In the genomic region with DNA sequence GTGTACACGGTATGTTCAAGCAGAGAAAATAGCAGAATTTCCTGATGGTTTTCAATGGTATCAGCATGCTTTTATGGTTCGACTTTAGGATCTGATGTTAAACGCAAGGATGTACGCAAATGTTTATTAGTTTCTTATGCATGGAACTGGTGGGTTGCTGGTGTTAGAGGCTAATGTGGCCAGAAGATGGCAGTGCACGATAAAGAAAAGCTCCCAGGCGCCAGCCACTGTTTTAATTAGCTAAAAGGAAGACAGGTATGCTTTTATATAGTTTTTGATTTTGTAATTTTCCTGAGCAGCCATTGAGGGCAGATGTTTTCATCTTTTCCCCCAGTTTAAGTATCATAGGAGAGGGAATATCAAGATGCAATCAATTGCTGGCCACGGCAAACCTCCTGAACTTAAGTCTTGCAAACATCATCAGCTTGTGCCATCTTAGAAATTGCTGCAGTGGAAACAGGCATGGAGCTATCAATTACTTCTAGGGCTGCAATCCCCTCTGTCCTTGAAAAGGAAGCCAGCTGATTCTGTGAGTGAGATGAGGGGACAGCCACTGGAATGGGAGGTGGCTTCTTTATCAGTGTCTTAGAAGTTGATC, we compare ENCODE assay signal across 8 cellular contexts.
DNase-seq lines count a peak whose midpoint lies in the region; ATAC-seq and TF ChIP-seq lines count a peak whose summit lies in the region.

No MANE protein-coding gene starts in this region.

- H3K9me2 ChIP-seq in GM23338 (ENCODE audit: insufficient read depth) = no peaks in the 10 kb centered on the region

- H3K4me2 ChIP-seq in GM23338 = no peak overlapping the region

- H3K27ac Mint-ChIP-seq in Calu3 (ENCODE audit: unreplicated experiment) (no peak overlapping the region), GM23338 (no peak overlapping the region)

- no peak overlapping the region for H3K27ac ChIP-seq in GM23338 (ENCODE audit: low read depth)
- H3K27ac ChIP-seq in Peyer's patch = no peak overlapping the region
- no peak overlapping the region for H3K27ac ChIP-seq in vagina

- no peak overlapping the region for H3K4me3 Mint-ChIP-seq in Calu3 (ENCODE audit: low read depth, unreplicated experiment)
- H3K4me3 Mint-ChIP-seq in GM23338 = no peak overlapping the region

- peak; percentile 54 for TF ChIP-seq CTCF in Calu3 (IDR thresholded peaks at IDR 0.05; ENCODE audit: unreplicated experiment)
- peak; percentile 64 to 67 for TF ChIP-seq CTCF in GM23338 (conservative IDR thresholded peaks at IDR 0.05; ENCODE audit: low read depth in 2 of 2)
- peak in 4 of 6 experiments; percentile 21 to 46 (median 42) for TF ChIP-seq CTCF in Peyer's patch (IDR thresholded peaks at IDR 0.05)
- TF ChIP-seq CTCF in vagina (IDR thresholded peaks at IDR 0.05) = peak in 1 of 3 experiments; percentile 16

- H3K79me2 ChIP-seq in GM23338 (replicated peaks; ENCODE audit: insufficient read depth) = no peaks in the 10 kb centered on the region

- CTCF ChIA-PET in Calu3 (lab: Charles Lee) = interaction anchor here (0.5 kb wide), 1 partner anchor 276 kb away, joined by 4 read pairs; no protein-coding TSS in a partner anchor

- TF ChIP-seq POLR2A in Peyer's patch (IDR thresholded peaks at IDR 0.05) (no peak), vagina (IDR thresholded peaks at IDR 0.05) (no peak)

- H3K9me3 ChIP-seq in Peyer's patch (no peaks in the 10 kb centered on the region), vagina (no peaks in the 10 kb centered on the region)

- no TSS peak for BruUV-seq in Calu3 (replicated peaks; lab: Mats Ljungman, UMichigan)

- H3K27me3 Mint-ChIP-seq in Calu3 (ENCODE audit: unreplicated experiment) (no peaks in the 10 kb centered on the region), GM23338 (ENCODE audit: insufficient read depth, low read depth, poor library complexity) (no peaks in the 10 kb centered on the region)

- DNase-seq in Calu3 = peak; percentile 45
- DNase-seq in GM23338 (ENCODE audit: low spot score) = peak; percentile 47
- DNase-seq in Peyer's patch = no peak
- DNase-seq in hippocampal formation (lab: John Stamatoyannopoulos, UW) = peak; percentile 14 to 15
- DNase-seq in vagina (ENCODE audit: extremely low spot score in 2 of 2) = no peak

- H2AFZ ChIP-seq in GM23338 = no peak overlapping the region

- peak; percentile 68 for ATAC-seq in GM23338
- no peak for ATAC-seq in GM19351 (IDR thresholded peaks at IDR 0.05; ENCODE audit: unreplicated experiment)
- no peak for ATAC-seq in HG03280 (IDR thresholded peaks at IDR 0.05; ENCODE audit: unreplicated experiment)
- no peak for ATAC-seq in GM19452 (IDR thresholded peaks at IDR 0.05; ENCODE audit: unreplicated experiment)

- H3K9me3 Mint-ChIP-seq in Calu3 (ENCODE audit: low read depth, unreplicated experiment) = peaks cover 5% of the 10 kb centered on the region
- H3K9me3 Mint-ChIP-seq in GM23338 = peaks cover 15% of the 10 kb centered on the region

- H3K36me3 Mint-ChIP-seq in Calu3 (ENCODE audit: insufficient read depth, unreplicated experiment) (no peaks in the 10 kb centered on the region), GM23338 (ENCODE audit: low read depth) (peaks cover 5% of the 10 kb centered on the region; the same call in 1 of the 3 replicates)

- H3K4me1 ChIP-seq in GM23338 (ENCODE audit: insufficient read depth) = no peaks in the 10 kb centered on the region
- H3K4me1 ChIP-seq in Peyer's patch = no peaks in the 10 kb centered on the region
- no peaks in the 10 kb centered on the region for H3K4me1 ChIP-seq in vagina

- H4K20me1 ChIP-seq in GM23338 (replicated peaks; ENCODE audit: insufficient read depth) = no peaks in the 10 kb centered on the region

- H3K36me3 ChIP-seq in GM23338 (ENCODE audit: insufficient read depth) (no peaks in the 10 kb centered on the region; the same call in 1 of the 2 replicates), Peyer's patch (no peaks in the 10 kb centered on the region), vagina (no peaks in the 10 kb centered on the region)

- intact Hi-C loops in Calu3 (cut with micrococcal nuclease; ENCODE audit: unreplicated experiment) (loop anchor here (5.0 kb wide), 1 partner anchor 1493 kb away; no protein-coding TSS in a partner anchor), vagina (cut with DNase I) (no loop called here)

- H3F3A ChIP-seq in GM23338 (replicated peaks; ENCODE audit: low read depth) = no peaks in the 10 kb centered on the region

- H3K4me1 Mint-ChIP-seq in Calu3 (ENCODE audit: low read depth, unreplicated experiment) (no peaks in the 10 kb centered on the region), GM23338 (peaks cover 10% of the 10 kb centered on the region)

- H3K27me3 ChIP-seq in GM23338 (ENCODE audit: insufficient read depth) (no peaks in the 10 kb centered on the region), Peyer's patch (no peaks in the 10 kb centered on the region), vagina (no peaks in the 10 kb centered on the region)

- no peak overlapping the region for H3K4me3 ChIP-seq in GM23338
- H3K4me3 ChIP-seq in Peyer's patch = no peak overlapping the region
- H3K4me3 ChIP-seq in vagina = no peak overlapping the region

TF ChIP-seq in GM23338, 12 proteins besides CTCF, POLR2A, EP300 and RAD21 (continues in another document):
- TF ChIP-seq ETS1 (IDR thresholded peaks at IDR 0.05) = no peak
- no peak for TF ChIP-seq ZNF462 (CRISPR knock-in tag; IDR thresholded peaks at IDR 0.05)

Comparison
In these comparisons a context has a peak if more than half of its experiments do, and no peak if none do; other contexts are left out.
1. DNase-seq: peak in Calu3 (single experiment), GM23338 (single experiment) and hippocampal formation (2 of 2); none in Peyer's patch (0 of 3) and vagina (0 of 2).